Comparison of ENCODE assay signal across 8 cellular contexts in genomic region chr1:155934097-155934932, GRCh38. TPM values are rescaled to one million over a fixed set of nuclear protein-coding genes. Genes with fewer than 3 reads are reported as not detected.
A peak's percentile ranks its signal among the peaks of the same experiment; 100 is the strongest.
DNase-seq lines count a peak whose midpoint lies in the region; ATAC-seq and TF ChIP-seq lines count a peak whose summit lies in the region.

Gene KHDC4, minus strand, starts transcription at chr1:155934413. Its CDS starts 40 bp downstream, at chr1:155934373.

- TF ChIP-seq POLR2A in heart left ventricle (IDR thresholded peaks at IDR 0.05) = peak in 1 of 2 donors; percentile 83

- peak; percentile 94 for ATAC-seq in HG02763 (IDR thresholded peaks at IDR 0.05; ENCODE audit: unreplicated experiment)
- ATAC-seq in heart left ventricle = peak; percentile 97 to 99 (median 98)
- peak; percentile 98 for ATAC-seq in upper lobe of right lung

- H3K4me1 ChIP-seq in heart left ventricle (peaks cover 25 to 64% (median 46%) of the 10 kb centered on the region in 12 donors), upper lobe of right lung (peaks cover 54% of the 10 kb centered on the region)

- H3K9me3 ChIP-seq in heart left ventricle = no peaks in the 10 kb centered on the region
- H3K9me3 ChIP-seq in upper lobe of right lung = no peaks in the 10 kb centered on the region

- H3K4me3 ChIP-seq in heart left ventricle (peak within 1 kb of the TSS; percentile 63 to 96 (median 76)), upper lobe of right lung (peak within 1 kb of the TSS; percentile 91)

- DNase-seq in NCI-H1417 treated with DMSO at 0.1 percent for 48 hours (lab: John Stamatoyannopoulos, UW) (peak; percentile 96), SW480 (ENCODE audit: low spot score) (peak; percentile 99), heart left ventricle (peak; percentile 95 to 97 (median 97)), posterior cingulate gyrus (peak; percentile 91 to 99 (median 96)), upper lobe of right lung (peak; percentile 96)

- TF ChIP-seq CTCF in GM12874 (IDR thresholded peaks at IDR 0.05; ENCODE audit: insufficient read depth, low read depth, low read length) (0 out of 2 replicates have a peak, but pooled peaks have one; percentile 22), heart left ventricle (IDR thresholded peaks at IDR 0.05) (peak in 3 of 12 donors; percentile 28 to 37 (median 30)), upper lobe of right lung (IDR thresholded peaks at IDR 0.05) (peak; percentile 18)

- H3K27ac ChIP-seq in adipose tissue (ENCODE audit: low read depth, low read length) (peak within 1 kb of the TSS; percentile 95), heart left ventricle (peak within 1 kb of the TSS; percentile 80 to 96 (median 93)), upper lobe of right lung (peak within 1 kb of the TSS; percentile 94)

- H3K27me3 ChIP-seq in heart left ventricle (no peaks in the 10 kb centered on the region), upper lobe of right lung (no peaks in the 10 kb centered on the region)

- intact Hi-C loops in heart left ventricle (cut with DNase I) = loop anchor here in 4 of 10 donors (2.0 to 10.0 kb wide), 4 partner anchors 44 to 130 kb away; partner anchors contain the start of genes LAMTOR2 (in 2 of the 4), UBQLN4 (in 2 of the 4), ARHGEF2 (in 1 of the 4) and GON4L (in 1 of the 4)
- intact Hi-C loops in posterior cingulate gyrus (cut with DNase I) = loop anchor here (2.0 kb wide), 1 partner anchor 76 kb away; the partner anchor contains the start of gene SYT11
- intact Hi-C loops in upper lobe of right lung (cut with DNase I) = no loop called here

- 1% methylated on average over 50 of the region's 50 CpGs for WGBS in adipose tissue, 3 donors
- 0 to 1% (median 1%) methylated on average over 50 of the region's 50 CpGs for WGBS in heart left ventricle, 4 donors

- peaks cover 0 to 44% (median 40%) of the 10 kb centered on the region in 9 donors for H3K36me3 ChIP-seq in heart left ventricle
- H3K36me3 ChIP-seq in upper lobe of right lung = peaks cover 41% of the 10 kb centered on the region

RNA-seq across cellular contexts. Expression of gene KHDC4, which starts in this region (rescaled TPM):
- polyA plus RNA-seq in adipose tissue (10 to 100 TPM; 14.9 to 16.6 (median 15.2) TPM), heart left ventricle (10 to 100 TPM; 17.4 to 19.1 TPM)
- total RNA-seq in heart left ventricle (10 to 100 TPM; 16.9 to 28.0 (median 22.6) TPM), upper lobe of right lung (40.1 TPM)

Comparison
In these comparisons a context has a peak if more than half of its experiments do, and no peak if none do; other contexts are left out.
1. Peak in every context shown above with its lines: DNase-seq, ATAC-seq, H3K4me3 ChIP-seq and H3K27ac ChIP-seq.